In the genomic region with DNA sequence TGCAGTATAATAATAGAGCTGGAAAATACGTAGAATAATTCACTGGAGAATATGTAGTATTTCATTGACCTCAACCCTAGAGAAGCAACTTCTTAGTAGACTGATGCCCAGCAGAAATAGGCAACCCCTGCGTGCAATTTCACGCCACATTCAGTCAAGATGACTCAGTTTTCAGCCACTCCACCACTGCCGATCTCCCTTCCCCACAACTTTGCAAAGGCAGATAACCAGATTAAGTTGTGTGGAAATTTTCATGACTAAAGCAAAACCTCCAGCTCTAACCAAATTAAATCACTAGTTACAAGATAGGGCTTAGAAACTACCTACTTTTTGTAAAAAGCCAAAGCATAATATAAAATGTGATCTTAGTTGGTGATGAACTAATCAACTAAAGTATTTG, we compare ENCODE assay signal across 9 cellular contexts.
DNase-seq lines count a peak whose midpoint lies in the region; ATAC-seq, FAIRE-seq and TF ChIP-seq lines count a peak whose summit lies in the region.
"Had no signal": no experiment of that assay in that cellular context is flagged by ENCODE, and none has a peak within 500 bp of the region (broad histone marks: within the 10 kb centered on the region; RNA-seq: fewer than 3 reads in every experiment).

No MANE protein-coding gene starts in this region.

- H3K9me3 ChIP-seq in SU-DHL-6 (ENCODE audit: insufficient read depth, low read length): no peaks in the 10 kb centered on the region
- peaks cover 1% of the 10 kb centered on the region; the same call in 2 of the 3 replicates for H3K9me3 ChIP-seq in GM12878 (replicated peaks; ENCODE audit: control insufficient read depth, insufficient read depth, low read length)

- TF ChIP-seq RAD21 in GM12878 (IDR thresholded peaks at IDR 0.05; ENCODE audit: insufficient read depth, low read depth, low read length): no peak

- intact Hi-C loops in GM12878 (cut with micrococcal nuclease; ENCODE audit: unreplicated experiment): loop anchor here (2.0 kb wide), 1 partner anchor 24 kb away; no protein-coding TSS in a partner anchor

- TF ChIP-seq CTCF in SU-DHL-6 (IDR thresholded peaks at IDR 0.05; ENCODE audit: insufficient read depth, low read length, poor library complexity, severe bottlenecking) (no peak), GM12878 (IDR thresholded peaks at IDR 0.05 in 2 of 3, conservative IDR thresholded peaks at IDR 0.05 in 1 of 3; ENCODE audit: control insufficient read depth in 2 of 3, extremely low read depth in 1 of 3, insufficient read depth in 1 of 3, low read depth in 3 of 3, low read length in 3 of 3) (no peak), glutamatergic neuron (IDR thresholded peaks at IDR 0.05; ENCODE audit: partially characterized antibody, unreplicated experiment) (no peak)

- RAD21 ChIA-PET in GM12878 (lab: Charles Lee; ENCODE audit: unreplicated experiment): interaction anchor here (0.6 to 5.2 kb wide), 24 partner anchors 11 to 218 kb away, joined by 3 to 89 read pairs (median 8); no protein-coding TSS in a partner anchor

- H3K27me3 ChIP-seq in ACC112 (ENCODE audit: insufficient read depth, low read length) (no peaks in the 10 kb centered on the region), SU-DHL-6 (ENCODE audit: low read length) (no peaks in the 10 kb centered on the region), GM12878 (replicated peaks in 1 of 2; ENCODE audit: control insufficient read depth in 2 of 2, insufficient read depth in 2 of 2, low read length in 1 of 2) (no peaks in the 10 kb centered on the region)

- H3K4me2 ChIP-seq in SU-DHL-6 (ENCODE audit: low read depth, low read length, poor library complexity, severe bottlenecking) (peak overlapping the region; percentile 75), GM12878 (ENCODE audit: control insufficient read depth, insufficient read depth) (0 out of 2 replicates have a peak overlapping the region, but pooled peaks have one; percentile 19)

- DNase-seq in HCEC 1CT (peak; percentile 35), GM12878 (ENCODE audit: low read depth, low spot score) (peak; percentile 47), glutamatergic neuron (no peak), COR-L47 (lab: John Stamatoyannopoulos, UW) (no peak), OCI-M2 (lab: John Stamatoyannopoulos, UW; ENCODE audit: unreplicated experiment) (no peak)
- DNase-seq in stimulated activated CD4-positive, alpha-beta T cell treated with anti-CD3 and anti-CD28 coated beads, Interleukin-1b, Interleukin-23, amount 100 ng/mL, for 48 hours: peak; percentile 76

- SMC1A ChIA-PET in GM12878 (lab: Charles Lee; ENCODE audit: uncharacterized antibody, unreplicated experiment): interaction anchor here (0.8 to 12.1 kb wide), 30 partner anchors 10 to 166 kb away, joined by 3 to 143 read pairs (median 16); a partner anchor contains a TSS

- no TSS peak for BruUV-seq in GM12878 (replicated peaks; lab: Mats Ljungman, UMichigan)

- in situ Hi-C loops in GM12878 (cut with MboI): no loop called here

- H3K79me2 ChIP-seq in ACC112 (ENCODE audit: control insufficient read depth, insufficient read depth, low read length, unreplicated experiment): no peaks in the 10 kb centered on the region
- H3K79me2 ChIP-seq in SU-DHL-6 (ENCODE audit: insufficient read depth, low read length): no peaks in the 10 kb centered on the region
- no peaks in the 10 kb centered on the region for H3K79me2 ChIP-seq in GM12878 (ENCODE audit: control insufficient read depth, insufficient read depth, low read length)

- ATAC-seq in GM12878: peak; percentile 80

- H3K4me1 Mint-ChIP-seq in glutamatergic neuron (ENCODE audit: low read depth, unreplicated experiment): no peaks in the 10 kb centered on the region

- H2AFZ ChIP-seq in ACC112 (ENCODE audit: low read length, unreplicated experiment) (no peak overlapping the region), SU-DHL-6 (ENCODE audit: low read depth, low read length, severe bottlenecking) (peak overlapping the region; percentile 73), GM12878 (ENCODE audit: control insufficient read depth, low read depth, low read length) (no peak overlapping the region)

- H3K27me3 Mint-ChIP-seq in glutamatergic neuron (ENCODE audit: unreplicated experiment): peaks cover 7% of the 10 kb centered on the region

- peak overlapping the region; percentile 29; the same call in 1 of the 2 replicates for H3K9ac ChIP-seq in SU-DHL-6 (ENCODE audit: low read length)
- H3K9ac ChIP-seq in GM12878 (ENCODE audit: control insufficient read depth, insufficient read depth, low read length): no peak overlapping the region

- H3K4me3 Mint-ChIP-seq in glutamatergic neuron (ENCODE audit: unreplicated experiment): no peak overlapping the region

- POLR2A ChIA-PET in GM12878 (lab: Charles Lee): interaction anchor here (0.6 to 3.3 kb wide), 13 partner anchors 14 to 72 kb away, joined by 3 to 26 read pairs (median 7); no protein-coding TSS in a partner anchor

- TF ChIP-seq EP300 in GM12878 (IDR thresholded peaks at IDR 0.05; ENCODE audit: borderline replicate concordance in 1 of 2, control insufficient read depth in 1 of 2, low read depth in 2 of 2, low read length in 2 of 2): peak in 1 of 2 experiments; percentile 57; a peak in 1 of 4 replicates

- H4K20me1 ChIP-seq in SU-DHL-6 (ENCODE audit: low read depth, low read length) (no peaks in the 10 kb centered on the region), GM12878 (ENCODE audit: control insufficient read depth, insufficient read depth) (no peaks in the 10 kb centered on the region)

- H3K4me1 ChIP-seq in ACC112 (ENCODE audit: control insufficient read depth, insufficient read depth, low read length, unreplicated experiment) (peaks cover 39% of the 10 kb centered on the region), GM12878 (ENCODE audit: control insufficient read depth, insufficient read depth, low read length) (peaks cover 18% of the 10 kb centered on the region)

- no peaks in the 10 kb centered on the region for H3K36me3 ChIP-seq in ACC112 (ENCODE audit: insufficient read depth, low read length)
- H3K36me3 ChIP-seq in SU-DHL-6 (ENCODE audit: low read length): no peaks in the 10 kb centered on the region
- H3K36me3 ChIP-seq in GM12878 (ENCODE audit: control insufficient read depth in 2 of 2, insufficient read depth in 2 of 2, low read length in 1 of 2): peaks cover 0 to 5% of the 10 kb centered on the region in 2 experiments; a peak in 1 of 4 replicates

- H3F3A ChIP-seq in SU-DHL-6 (ENCODE audit: insufficient read depth): peaks cover 41% of the 10 kb centered on the region

- peak overlapping the region; percentile 92; the same call in 1 of the 2 replicates for H3K27ac ChIP-seq in ACC112 (ENCODE audit: low read depth, low read length)
- H3K27ac ChIP-seq in SU-DHL-6 (ENCODE audit: low read depth, low read length): peak overlapping the region; percentile 85
- H3K27ac ChIP-seq in GM12878 (ENCODE audit: control insufficient read depth, insufficient read depth): peak overlapping the region; percentile 53; the same call in 1 of the 2 replicates

- 14% methylated on average over 4 of the region's 4 CpGs for WGBS in GM12878 (ENCODE audit: insufficient coverage, insufficient replicate concordance, low lambda C conversion rate, missing lambda C conversion rate)

- TF ChIP-seq POLR2A in GM12878 (IDR thresholded peaks at IDR 0.05; ENCODE audit: low read depth, low read length): no peak

- peaks cover 5% of the 10 kb centered on the region for H3K9me3 Mint-ChIP-seq in glutamatergic neuron (ENCODE audit: unreplicated experiment)

- CTCF ChIA-PET in GM12878 (lab: Yijun Ruan, JAX): interaction anchor here (1.5 to 4.7 kb wide), 8 partner anchors 11 to 156 kb away, joined by 4 to 23 read pairs (median 8); no protein-coding TSS in a partner anchor

- H3K4me3 ChIP-seq in ACC112 (ENCODE audit: low read depth, low read length) (no peak overlapping the region), SU-DHL-6 (ENCODE audit: insufficient read depth, low read length, poor library complexity, severe bottlenecking) (no peak overlapping the region), GM12878 (no peak overlapping the region)

- no peaks in the 10 kb centered on the region for H3K9me2 ChIP-seq in SU-DHL-6 (replicated peaks; ENCODE audit: insufficient read depth, low read length)

- no peak overlapping the region for H3K27ac Mint-ChIP-seq in glutamatergic neuron (ENCODE audit: unreplicated experiment)

- H3K36me3 Mint-ChIP-seq in glutamatergic neuron (ENCODE audit: unreplicated experiment): peaks cover 17% of the 10 kb centered on the region

- FAIRE-seq in GM12878 (lab: Jason Lieb, UNC): no peak
- FAIRE-seq: G401.6 had no signal

TF ChIP-seq in GM12878, 131 proteins besides CTCF, POLR2A, EP300 and RAD21 (continues in another document):
- TF ChIP-seq, protein P1, sequence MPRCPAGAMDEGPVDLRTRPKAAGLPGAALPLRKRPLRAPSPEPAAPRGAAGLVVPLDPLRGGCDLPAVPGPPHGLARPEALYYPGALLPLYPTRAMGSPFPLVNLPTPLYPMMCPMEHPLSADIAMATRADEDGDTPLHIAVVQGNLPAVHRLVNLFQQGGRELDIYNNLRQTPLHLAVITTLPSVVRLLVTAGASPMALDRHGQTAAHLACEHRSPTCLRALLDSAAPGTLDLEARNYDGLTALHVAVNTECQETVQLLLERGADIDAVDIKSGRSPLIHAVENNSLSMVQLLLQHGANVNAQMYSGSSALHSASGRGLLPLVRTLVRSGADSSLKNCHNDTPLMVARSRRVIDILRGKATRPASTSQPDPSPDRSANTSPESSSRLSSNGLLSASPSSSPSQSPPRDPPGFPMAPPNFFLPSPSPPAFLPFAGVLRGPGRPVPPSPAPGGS (IDR thresholded peaks at IDR 0.05; ENCODE audit: borderline replicate concordance, insufficient read depth, low read depth, low read length, poor library complexity, severe bottlenecking): peak; percentile 35
- TF ChIP-seq ASH2L (IDR thresholded peaks at IDR 0.05; ENCODE audit: borderline replicate concordance, low read depth): no peak
- TF ChIP-seq CHD2 (IDR thresholded peaks at IDR 0.05; ENCODE audit: borderline replicate concordance, low read depth, low read length): no peak
- no peak for TF ChIP-seq RAD51 (IDR thresholded peaks at IDR 0.05)
- TF ChIP-seq RBBP5 (conservative IDR thresholded peaks at IDR 0.05): no peak
- no peak for TF ChIP-seq TARDBP (IDR thresholded peaks at IDR 0.05; ENCODE audit: borderline replicate concordance)
- peak; percentile 51; the same call in 1 of the 2 replicates for TF ChIP-seq DPF2 (IDR thresholded peaks at IDR 0.05)
- peak; percentile 39; the same call in 1 of the 2 replicates for TF ChIP-seq FOXM1 (IDR thresholded peaks at IDR 0.05; ENCODE audit: low read depth, low read length)
- TF ChIP-seq MEF2B (IDR thresholded peaks at IDR 0.05; ENCODE audit: partially characterized antibody, poor library complexity, severe bottlenecking): peak; percentile 10
- 0 out of 2 replicates have a peak, but pooled peaks have one; percentile 52 for TF ChIP-seq NFIC (IDR thresholded peaks at IDR 0.05; ENCODE audit: low read depth, low read length)
- TF ChIP-seq CBX3 (IDR thresholded peaks at IDR 0.05; ENCODE audit: borderline replicate concordance, low read depth): no peak
- TF ChIP-seq TBL1XR1 (IDR thresholded peaks at IDR 0.05; ENCODE audit: low read depth, low read length): no peak

Comparison
In these comparisons a context has a peak if more than half of its experiments do, and no peak if none do; other contexts are left out.
1. DNase-seq: peak in HCEC 1CT (single experiment), GM12878 (single experiment) and stimulated activated CD4-positive, alpha-beta T cell treated with anti-CD3 and anti-CD28 coated beads, Interleukin-1b, Interleukin-23, amount 100 ng/mL, for 48 hours (single experiment); none in glutamatergic neuron (single experiment), COR-L47 (single experiment) and OCI-M2 (single experiment).
2. Peak in every context shown above with its lines, with median percentiles within 50 percentile points of each other: H3K27ac ChIP-seq.